24 cellular contexts compared by ENCODE assay signal in genomic region chr4:722851-723360, GRCh38.
"Had no signal": no experiment of that assay in that cellular context is flagged by ENCODE, and none has a peak within 500 bp of the region (broad histone marks: within the 10 kb centered on the region; RNA-seq: fewer than 3 reads in every experiment).

No MANE protein-coding gene starts in this region.

- H3K27me3 ChIP-seq: hepatocyte, sigmoid colon, spleen, thyroid gland had no signal

- H3K9ac ChIP-seq: parathyroid adenoma had no signal

- H3K79me2 ChIP-seq: parathyroid adenoma had no signal

- H3K4me2 ChIP-seq: hepatocyte had no signal

- DNase-seq: activated CD4-positive, alpha-beta memory T cell treated with anti-CD3 and anti-CD28 coated beads, Interleukin-2, amount 10 ng/mL, durations not matched to agents 7 days and 5 days; activated CD4-positive, alpha-beta T cell treated with anti-CD3 and anti-CD28 coated beads, Interleukin-2, amount 10 ng/mL, durations not matched to agents 24 days and 14 days; activated effector memory CD4-positive, alpha-beta T cell treated with Interleukin-2 at 50 U/mL for 16 hours; activated naive CD4-positive, alpha-beta T cell treated with anti-CD3 and anti-CD28 coated beads, Interleukin-2, amount 10 ng/mL, durations not matched to agents 7 days and 5 days; activated T-cell treated with anti-CD3 and anti-CD28 coated beads, Interleukin-2, amount 50 U/mL, for 72 hours; effector CD4-positive, alpha-beta T cell; foreskin melanocyte; immature natural killer cell; natural killer cell; sigmoid colon; spleen; stimulated activated CD4-positive, alpha-beta T cell treated with anti-CD3 and anti-CD28 coated beads, Interleukin-4, amount 100 ng/mL, for 1 hour; stimulated activated naive CD4-positive, alpha-beta T cell treated with Interleukin-2 at 50 U/mL for 16 hours; substantia nigra; T-cell; thyroid gland had no signal

- H3K27ac ChIP-seq: hepatocyte, parathyroid adenoma, sigmoid colon, thyroid gland, VCaP had no signal

- H3K27ac Mint-ChIP-seq: activated CD4-positive, alpha-beta memory T cell treated with anti-CD3 and anti-CD28 coated beads, Interleukin-2, amount 10 ng/mL, durations not matched to agents 7 days and 5 days; activated CD4-positive, alpha-beta T cell treated with anti-CD3 and anti-CD28 coated beads, Interleukin-2, amount 10 ng/mL, durations not matched to agents 24 days and 14 days; activated naive CD4-positive, alpha-beta T cell treated with anti-CD3 and anti-CD28 coated beads, Interleukin-2, amount 10 ng/mL, durations not matched to agents 7 days and 5 days; activated T-cell treated with anti-CD3 and anti-CD28 coated beads, Interleukin-2, amount 50 U/mL, for 72 hours; dendritic cell treated with granulocyte-macrophage colony-stimulating factor and Interleukin-4, amounts not matched to agents 40 ng/mL and 50 ng/mL, for 4 days; immature natural killer cell; T-cell; T-helper 2 cell treated with Interferon-gamma antibody and Interleukin-4, amounts not matched to agents 5 μg/mL and 100 μg/mL, for 36 hours had no signal

- H3K36me3 ChIP-seq: thyroid gland had no signal

- H2AFZ ChIP-seq: hepatocyte, parathyroid adenoma had no signal

- H3K4me1 Mint-ChIP-seq: activated CD4-positive, alpha-beta memory T cell treated with anti-CD3 and anti-CD28 coated beads, Interleukin-2, amount 10 ng/mL, durations not matched to agents 7 days and 5 days; activated naive CD4-positive, alpha-beta T cell treated with anti-CD3 and anti-CD28 coated beads, Interleukin-2, amount 10 ng/mL, durations not matched to agents 7 days and 5 days had no signal

- H3K4me3 ChIP-seq: hepatocyte, lung, sigmoid colon, spleen, thyroid gland had no signal

- H3K36me3 Mint-ChIP-seq: natural killer cell had no signal

- H3K9me3 Mint-ChIP-seq: activated CD4-positive, alpha-beta T cell treated with anti-CD3 and anti-CD28 coated beads, Interleukin-2, amount 10 ng/mL, durations not matched to agents 24 days and 14 days; dendritic cell treated with granulocyte-macrophage colony-stimulating factor and Interleukin-4, amounts not matched to agents 40 ng/mL and 50 ng/mL, for 4 days; immature natural killer cell; mesothelial cell of epicardium; natural killer cell; T-cell; T-helper 2 cell treated with Interferon-gamma antibody and Interleukin-4, amounts not matched to agents 5 μg/mL and 100 μg/mL, for 36 hours had no signal

- H3K27me3 Mint-ChIP-seq: activated CD4-positive, alpha-beta memory T cell treated with anti-CD3 and anti-CD28 coated beads, Interleukin-2, amount 10 ng/mL, durations not matched to agents 7 days and 5 days; activated CD4-positive, alpha-beta T cell treated with anti-CD3 and anti-CD28 coated beads, Interleukin-2, amount 10 ng/mL, durations not matched to agents 24 days and 14 days; activated naive CD4-positive, alpha-beta T cell treated with anti-CD3 and anti-CD28 coated beads, Interleukin-2, amount 10 ng/mL, durations not matched to agents 7 days and 5 days; dendritic cell treated with granulocyte-macrophage colony-stimulating factor and Interleukin-4, amounts not matched to agents 40 ng/mL and 50 ng/mL, for 4 days; T-cell had no signal

- H3K9me3 ChIP-seq: sigmoid colon, spleen, thyroid gland had no signal

- H3K4me3 Mint-ChIP-seq: activated CD4-positive, alpha-beta memory T cell treated with anti-CD3 and anti-CD28 coated beads, Interleukin-2, amount 10 ng/mL, durations not matched to agents 7 days and 5 days; activated CD4-positive, alpha-beta T cell treated with anti-CD3 and anti-CD28 coated beads, Interleukin-2, amount 10 ng/mL, durations not matched to agents 24 days and 14 days; activated naive CD4-positive, alpha-beta T cell treated with anti-CD3 and anti-CD28 coated beads, Interleukin-2, amount 10 ng/mL, durations not matched to agents 7 days and 5 days; activated T-cell treated with anti-CD3 and anti-CD28 coated beads, Interleukin-2, amount 50 U/mL, for 72 hours; brain; dendritic cell treated with granulocyte-macrophage colony-stimulating factor and Interleukin-4, amounts not matched to agents 40 ng/mL and 50 ng/mL, for 4 days; mesothelial cell of epicardium; natural killer cell; T-cell; T-helper 2 cell treated with Interferon-gamma antibody and Interleukin-4, amounts not matched to agents 5 μg/mL and 100 μg/mL, for 36 hours had no signal

- H3K4me1 ChIP-seq: parathyroid adenoma, thyroid gland had no signal
